In the genomic region with DNA sequence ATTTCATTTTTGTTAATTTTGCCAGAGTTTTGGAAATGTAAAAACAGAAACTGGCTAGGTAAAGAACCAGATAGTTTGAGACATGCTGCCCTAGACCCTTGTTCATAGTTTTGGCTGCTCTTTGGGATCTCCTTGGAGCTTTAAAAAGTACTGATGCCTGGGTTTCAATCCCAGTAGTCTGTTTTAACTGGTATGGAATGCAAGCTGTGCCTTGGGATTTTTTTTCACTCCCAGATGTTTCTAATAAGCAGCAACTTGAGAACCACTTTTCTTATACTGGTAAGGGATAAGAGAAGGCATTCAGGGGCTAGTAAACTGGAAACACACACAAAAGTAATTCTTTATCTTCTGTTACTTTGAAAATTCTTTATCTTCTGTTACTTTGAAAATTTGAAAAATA, we compare ENCODE assay signal across 26 cellular contexts. TPM values are rescaled to one million over a fixed set of nuclear protein-coding genes. Genes with fewer than 3 reads are reported as not detected.
DNase-seq lines count a peak whose midpoint lies in the region; ATAC-seq and TF ChIP-seq lines count a peak whose summit lies in the region.
"Had no signal": no experiment of that assay in that cellular context is flagged by ENCODE, and none has a peak within 500 bp of the region (broad histone marks: within the 10 kb centered on the region; RNA-seq: fewer than 3 reads in every experiment).

No MANE protein-coding gene starts in this region.

- no peak for TF ChIP-seq POLR2A in thyroid gland (IDR thresholded peaks at IDR 0.05)
- TF ChIP-seq POLR2A in testis (IDR thresholded peaks at IDR 0.05) = no peak

- in situ Hi-C loops in GM23248 (cut with MboI) = no loop called here

- H3K9me3 ChIP-seq in GM23248 (ENCODE audit: low read depth) = no peaks in the 10 kb centered on the region
- no peaks in the 10 kb centered on the region for H3K9me3 ChIP-seq in mesenchymal stem cell (ENCODE audit: control insufficient read depth, low read length)
- no peaks in the 10 kb centered on the region for H3K9me3 ChIP-seq in thyroid gland
- H3K9me3 ChIP-seq in testis = no peaks in the 10 kb centered on the region
- H3K9me3 ChIP-seq: suprapubic skin had no signal

- no peaks in the 10 kb centered on the region for H4K20me1 ChIP-seq in GM23248 (ENCODE audit: insufficient read depth)

- peaks cover 37% of the 10 kb centered on the region for H3K4me1 ChIP-seq in ACC112 (ENCODE audit: control insufficient read depth, insufficient read depth, low read length, unreplicated experiment)
- peaks cover 41% of the 10 kb centered on the region for H3K4me1 ChIP-seq in GM23248 (ENCODE audit: insufficient read depth)
- H3K4me1 ChIP-seq in mesenchymal stem cell (ENCODE audit: control insufficient read depth, insufficient read depth, low read depth, low read length) = no peaks in the 10 kb centered on the region
- H3K4me1 ChIP-seq in thyroid gland = no peaks in the 10 kb centered on the region
- no peaks in the 10 kb centered on the region for H3K4me1 ChIP-seq in testis

- no peak overlapping the region for H2BK5ac ChIP-seq in mesenchymal stem cell (ENCODE audit: low read depth, low read length, poor library complexity, severe bottlenecking)

- H3K36me3 ChIP-seq in ACC112 (ENCODE audit: insufficient read depth, low read length) (no peaks in the 10 kb centered on the region), GM23248 (ENCODE audit: low read depth) (no peaks in the 10 kb centered on the region), mesenchymal stem cell (ENCODE audit: control insufficient read depth in 1 of 2, insufficient read depth in 2 of 2, low read depth in 1 of 2, low read length in 2 of 2) (no peaks in the 10 kb centered on the region), thyroid gland (no peaks in the 10 kb centered on the region), testis (ENCODE audit: low read depth, missing control alignments) (no peaks in the 10 kb centered on the region)
- H3K36me3 ChIP-seq: suprapubic skin had no signal

- H3K27me3 ChIP-seq in ACC112 (ENCODE audit: insufficient read depth, low read length) (no peaks in the 10 kb centered on the region; the same call in 1 of the 2 replicates), GM23248 (replicated peaks; ENCODE audit: insufficient read depth) (no peaks in the 10 kb centered on the region), mesenchymal stem cell (ENCODE audit: control insufficient read depth in 1 of 2, insufficient read depth in 1 of 2, low read length in 2 of 2) (no peaks in the 10 kb centered on the region), thyroid gland (no peaks in the 10 kb centered on the region), testis (no peaks in the 10 kb centered on the region)
- H3K27me3 ChIP-seq: suprapubic skin had no signal

- peak overlapping the region; percentile 51; the same call in 1 of the 2 replicates for H3K4me3 ChIP-seq in ACC112 (ENCODE audit: low read depth, low read length)
- H3K4me3 ChIP-seq in GM23248 = 0 out of 2 replicates have a peak overlapping the region, but pooled peaks have one; percentile 2
- H3K4me3 ChIP-seq in mesenchymal stem cell (ENCODE audit: insufficient read depth in 1 of 2, low read depth in 1 of 2, low read length in 2 of 2) = peak overlapping the region in 1 of 2 experiments; percentile 64
- no peak overlapping the region for H3K4me3 ChIP-seq in thyroid gland (replicated peaks in 1 of 3)
- H3K4me3 ChIP-seq in testis = no peak overlapping the region
- H3K4me3 ChIP-seq: suprapubic skin had no signal

- TF ChIP-seq CTCF in thyroid gland (IDR thresholded peaks at IDR 0.05) (no peak), testis (IDR thresholded peaks at IDR 0.05) (no peak)

- no peak overlapping the region for H3K14ac ChIP-seq in mesenchymal stem cell (ENCODE audit: low read length in 2 of 2)

- DNase-seq in GM23248 (peak; percentile 75), epidermal melanocyte (ENCODE audit: insufficient read length, low spot score) (peak; percentile 29), mesenchymal stem cell (no peak), thyroid gland (no peak), testis (no peak), kidney tubule cell (ENCODE audit: low spot score) (no peak)
- DNase-seq: activated CD4-positive, alpha-beta memory T cell treated with anti-CD3 and anti-CD28 coated beads, Interleukin-2, amount 10 ng/mL, durations not matched to agents 7 days and 5 days; CD8-positive, alpha-beta T cell; NCI-H1417 treated with DMSO at 0.1 percent for 48 hours; NCI-H446; nucleus accumbens; OCI-M1; SIG-M5; small intestine; stimulated activated CD4-positive, alpha-beta T cell treated with anti-CD3 and anti-CD28 coated beads, Interleukin-1b, Interleukin-23, amount 100 ng/mL, for 48 hours had no signal

- intact Hi-C loops in thyroid gland (cut with DNase I) (no loop called here), testis (cut with DNase I; ENCODE audit: low total_unique reads) (no loop called here)

- no peak overlapping the region for H2BK15ac ChIP-seq in mesenchymal stem cell (ENCODE audit: low read depth, poor library complexity, severe bottlenecking)

- no peak overlapping the region for H2BK12ac ChIP-seq in mesenchymal stem cell (ENCODE audit: low read length in 2 of 2)

- H4K8ac ChIP-seq in mesenchymal stem cell (ENCODE audit: low read length) = no peak overlapping the region

- H3F3A ChIP-seq in GM23248 (ENCODE audit: insufficient read depth) = peaks cover 46% of the 10 kb centered on the region

- no peak overlapping the region for H3K4ac ChIP-seq in mesenchymal stem cell (ENCODE audit: low read depth in 1 of 2, low read length in 2 of 2)

- H3K79me2 ChIP-seq in ACC112 (ENCODE audit: control insufficient read depth, insufficient read depth, low read length, unreplicated experiment) (no peaks in the 10 kb centered on the region), GM23248 (ENCODE audit: insufficient read depth) (no peaks in the 10 kb centered on the region)

- no peak overlapping the region for H2BK120ac ChIP-seq in mesenchymal stem cell (ENCODE audit: low read depth, low read length)

- H3K9ac ChIP-seq in GM23248 (peak overlapping the region; percentile 38), mesenchymal stem cell (ENCODE audit: low read length) (peak overlapping the region; percentile 77)
- H3K9ac ChIP-seq: KMS-11 had no signal

- H3K23ac ChIP-seq in mesenchymal stem cell (ENCODE audit: low read length in 2 of 2) = no peak overlapping the region

- H4K91ac ChIP-seq in mesenchymal stem cell (ENCODE audit: low read length) = no peak overlapping the region

- H3K27ac ChIP-seq in ACC112 (ENCODE audit: low read depth, low read length) (peak overlapping the region; percentile 91), GM23248 (peak overlapping the region; percentile 78), mesenchymal stem cell (ENCODE audit: low read length, poor library complexity, severe bottlenecking) (no peak overlapping the region), thyroid gland (peak overlapping the region in 1 of 3 donors; percentile 32), testis (no peak overlapping the region)
- H3K27ac ChIP-seq: epithelial cell of prostate, KMS-11, suprapubic skin had no signal

- H2AFZ ChIP-seq in ACC112 (ENCODE audit: low read length, unreplicated experiment) (no peak overlapping the region), GM23248 (no peak overlapping the region), mesenchymal stem cell (ENCODE audit: low read depth, low read length) (no peak overlapping the region)

- no peak for ATAC-seq in HG03378 (IDR thresholded peaks at IDR 0.05; ENCODE audit: unreplicated experiment)
- ATAC-seq: CD8-positive, alpha-beta T cell had no signal

- no peak overlapping the region for H3K18ac ChIP-seq in mesenchymal stem cell (ENCODE audit: low read depth in 1 of 2, low read length in 2 of 2)

- H3K4me2 ChIP-seq in GM23248 (ENCODE audit: unreplicated experiment) (peak overlapping the region; percentile 53), mesenchymal stem cell (ENCODE audit: low read length, poor library complexity, severe bottlenecking) (no peak overlapping the region)
- H3K4me2 ChIP-seq: KMS-11 had no signal

- no peaks in the 10 kb centered on the region for H3K79me1 ChIP-seq in mesenchymal stem cell (replicated peaks; ENCODE audit: low read length, poor library complexity, severe bottlenecking)

- no peak overlapping the region for H2AK5ac ChIP-seq in mesenchymal stem cell (ENCODE audit: low read length, severe bottlenecking)

- H3K9me2 ChIP-seq in GM23248 (ENCODE audit: insufficient read depth) = no peaks in the 10 kb centered on the region

RNA-seq across cellular contexts. Expression of gene SLC35F4, which starts 18.8 kb away (rescaled TPM):
- not detected in 2 replicates for total RNA-seq in GM23248 (2014; rRNA removed; shearing (Covaris generic))
- polyA plus RNA-seq in GM23248 (2016; fragmentation: Nextera tagmentation; extraction: Ambion mirVana) (not detected in 2 replicates), testis (ENCODE audit: insufficient read depth, low read depth, low replicate concordance) (2.8 TPM)
- not detected for polyA plus RNA-seq in mesenchymal stem cell (2013, experiment 1 of 2)
- polyA plus RNA-seq in mesenchymal stem cell (2013, experiment 2 of 2) = not detected
- total RNA-seq in thyroid gland (1 to 10 TPM; 1.5 to 4.0 (median 1.6) TPM), testis (1 to 10 TPM in 1 of 2 donors, under 1 TPM in 1; 0.50 to 2.3 TPM)
- total RNA-seq: activated CD4-positive, alpha-beta memory T cell treated with anti-CD3 and anti-CD28 coated beads, Interleukin-2, amount 10 ng/mL, durations not matched to agents 7 days and 5 days; activated T-helper 2 cell treated with anti-CD3 and anti-CD28 coated beads, Interferon-gamma antibody, Interleukin-2, Interleukin-4, amounts not matched to agents 10 μg/mL and 5 μg/mL and 100 μg/mL, durations not matched to agents 14 hours and 24 hours and 36 hours; CD8-positive, alpha-beta T cell; glomerular endothelial cell; kidney epithelial cell; myocyte; pulmonary artery endothelial cell; suprapubic skin had no signal
- polyA plus RNA-seq: AG04450 had no signal

Comparison
In these comparisons a context has a peak if more than half of its experiments do, and no peak if none do; other contexts are left out.
1. H3K27ac ChIP-seq: peak in ACC112 (single experiment) and GM23248 (single experiment); none in mesenchymal stem cell (single experiment) and testis (0 of 2).
2. H3K4me3 ChIP-seq: peak in ACC112 (single experiment) and GM23248 (single experiment); none in thyroid gland (0 of 3) and testis (0 of 2).
3. DNase-seq: peak in GM23248 (single experiment) and epidermal melanocyte (single experiment); none in mesenchymal stem cell (single experiment), thyroid gland (0 of 2), testis (single experiment) and kidney tubule cell (single experiment).